ENCODE assay signal across 8 cellular contexts in the genomic region with DNA sequence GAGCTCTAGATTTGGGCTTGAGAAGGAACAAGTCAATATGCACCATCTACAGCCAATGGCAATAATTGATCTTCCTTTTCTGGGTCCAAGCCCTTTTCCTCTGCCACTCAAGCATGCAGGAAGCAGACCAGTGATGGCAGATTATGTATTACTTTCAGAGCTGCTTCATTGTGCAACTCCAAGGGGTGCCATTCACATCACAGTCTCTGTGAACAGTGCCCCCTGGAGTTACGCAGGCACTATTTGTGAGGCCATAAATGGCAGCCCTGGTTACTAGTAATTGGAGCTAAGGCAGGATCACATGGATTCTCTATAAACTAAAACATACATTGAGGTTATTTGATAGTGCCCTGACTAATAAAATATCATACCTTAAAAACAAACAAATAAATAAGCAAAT.
DNase-seq lines count a peak whose midpoint lies in the region; ATAC-seq and TF ChIP-seq lines count a peak whose summit lies in the region.

No MANE protein-coding gene starts in this region.

- H3K4me3 ChIP-seq in AG04449 (ENCODE audit: low read depth, low read length) (no peak overlapping the region), HL-60 (replicated peaks; ENCODE audit: insufficient read depth, low read length) (no peak overlapping the region), astrocyte of the spinal cord (ENCODE audit: low read depth, low read length) (no peak overlapping the region)

- H3K4me1 Mint-ChIP-seq in stimulated activated naive CD8-positive, alpha-beta T cell treated with anti-CD3 and anti-CD28 coated beads, Interleukin-15, amount 100 ng/mL, for 72 hours, result no peaks in the 10 kb centered on the region

- no peak overlapping the region for H3K27ac ChIP-seq in HL-60 (replicated peaks)

- POLR2A ChIA-PET in AG04449 (lab: Yijun Ruan, JAX), result no interaction called here

- no peaks in the 10 kb centered on the region for H3K27me3 Mint-ChIP-seq in stimulated activated naive CD8-positive, alpha-beta T cell treated with anti-CD3 and anti-CD28 coated beads, Interleukin-15, amount 100 ng/mL, for 72 hours

- DNase-seq in AG04449 (ENCODE audit: low read depth, low spot score), result no peak
- peak; percentile 20 to 45 for DNase-seq in HL-60 (ENCODE audit: low read depth in 1 of 2, low spot score in 1 of 2)
- DNase-seq in astrocyte of the spinal cord (ENCODE audit: low read depth, low spot score), result no peak
- DNase-seq in activated T-cell treated with anti-CD3 and anti-CD28 coated beads, Interleukin-2, amount 50 U/mL, for 1 hour, result no peak
- DNase-seq in stimulated activated naive CD8-positive, alpha-beta T cell treated with anti-CD3 and anti-CD28 coated beads, Interleukin-15, amount 100 ng/mL, for 72 hours, result no peak
- no peak for DNase-seq in ureter (ENCODE audit: low spot score)

- TF ChIP-seq CTCF in AG04449 (IDR thresholded peaks at IDR 0.05; ENCODE audit: insufficient read depth, low read length, missing control alignments) (peak; percentile 4), HL-60 (IDR thresholded peaks at IDR 0.05; ENCODE audit: insufficient read depth, low read length) (no peak), astrocyte of the spinal cord (IDR thresholded peaks at IDR 0.05; ENCODE audit: low read depth, low read length) (peak; percentile 37)

- in situ Hi-C loops in astrocyte of the spinal cord (cut with HindIII; ENCODE audit: low sequenced_read_pairs), result no loop called here

- H3K4me3 Mint-ChIP-seq in stimulated activated naive CD8-positive, alpha-beta T cell treated with anti-CD3 and anti-CD28 coated beads, Interleukin-15, amount 100 ng/mL, for 72 hours, result no peak overlapping the region

- ATAC-seq in GM19438 (IDR thresholded peaks at IDR 0.05; ENCODE audit: low read depth, unreplicated experiment) (peak; percentile 96), GM18858 (IDR thresholded peaks at IDR 0.05; ENCODE audit: unreplicated experiment) (no peak)
- ATAC-seq in stimulated activated naive CD8-positive, alpha-beta T cell treated with anti-CD3 and anti-CD28 coated beads, Interleukin-15, amount 100 ng/mL, for 72 hours, result no peak

- no peak overlapping the region for H3K27ac Mint-ChIP-seq in stimulated activated naive CD8-positive, alpha-beta T cell treated with anti-CD3 and anti-CD28 coated beads, Interleukin-15, amount 100 ng/mL, for 72 hours

- H3K9me3 Mint-ChIP-seq in stimulated activated naive CD8-positive, alpha-beta T cell treated with anti-CD3 and anti-CD28 coated beads, Interleukin-15, amount 100 ng/mL, for 72 hours, result peaks cover 4 to 8% of the 10 kb centered on the region in 2 donors

- CTCF ChIA-PET in AG04449 (lab: Yijun Ruan, JAX), result interaction anchor here (1.1 to 1.6 kb wide), 2 partner anchors 18 to 123 kb away, joined by 3 to 4 read pairs; no protein-coding TSS in a partner anchor

- no peaks in the 10 kb centered on the region for H3K27me3 ChIP-seq in HL-60 (ENCODE audit: insufficient read depth, poor library complexity, severe bottlenecking)

Comparison
In these comparisons a context has a peak if more than half of its experiments do, and no peak if none do; other contexts are left out.
1. DNase-seq: peak in HL-60 (2 of 2); none in AG04449 (single experiment), astrocyte of the spinal cord (single experiment), activated T-cell treated with anti-CD3 and anti-CD28 coated beads, Interleukin-2, amount 50 U/mL, for 1 hour (single experiment), stimulated activated naive CD8-positive, alpha-beta T cell treated with anti-CD3 and anti-CD28 coated beads, Interleukin-15, amount 100 ng/mL, for 72 hours (0 of 2) and ureter (single experiment).